ENCODE assay signal across 14 cellular contexts in the genomic region with DNA sequence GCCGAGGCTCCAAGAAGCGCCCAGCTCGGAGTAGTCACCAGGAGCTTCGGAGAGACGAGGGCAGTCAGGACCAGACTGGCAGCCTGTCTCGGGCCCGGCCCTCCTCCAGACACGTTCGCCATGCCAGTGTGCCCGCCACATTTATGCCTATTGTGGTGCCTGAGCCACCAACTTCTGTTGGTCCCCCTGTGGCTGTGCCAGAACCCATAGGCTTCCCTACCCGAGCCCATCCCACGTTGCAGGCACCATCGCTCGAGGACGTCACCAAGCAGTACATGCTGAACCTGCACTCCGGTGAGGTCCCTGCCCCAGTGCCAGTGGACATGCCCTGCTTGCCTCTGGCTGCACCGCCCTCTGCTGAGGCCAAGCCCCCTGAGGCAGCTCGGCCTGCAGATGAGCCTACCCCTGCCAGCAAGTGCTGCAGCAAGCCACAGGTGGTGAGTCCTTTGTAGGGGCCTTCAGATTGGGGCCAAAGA. TPM values are rescaled to one million over a fixed set of nuclear protein-coding genes. Genes with fewer than 3 reads are reported as not detected.
A peak's percentile ranks its signal among the peaks of the same experiment; 100 is the strongest.
DNase-seq lines count a peak whose midpoint lies in the region; ATAC-seq, FAIRE-seq and TF ChIP-seq lines count a peak whose summit lies in the region.
"Had no signal": no experiment of that assay in that cellular context is flagged by ENCODE, and none has a peak within 500 bp of the region (broad histone marks: within the 10 kb centered on the region; RNA-seq: fewer than 3 reads in every experiment).

No MANE protein-coding gene starts in this region.

- H3K79me2 ChIP-seq in Karpas-422 (ENCODE audit: low read length) = no peaks in the 10 kb centered on the region

- no peak for ATAC-seq in GM18517 (IDR thresholded peaks at IDR 0.05; ENCODE audit: unreplicated experiment)

- TF ChIP-seq CTCF in AG04449 (IDR thresholded peaks at IDR 0.05; ENCODE audit: insufficient read depth, low read length, missing control alignments) (no peak), astrocyte of the spinal cord (IDR thresholded peaks at IDR 0.05; ENCODE audit: low read depth, low read length) (no peak), kidney (IDR thresholded peaks at IDR 0.05; ENCODE audit: borderline replicate concordance, extremely low read depth, insufficient read depth) (no peak)

- in situ Hi-C loops in astrocyte of the spinal cord (cut with HindIII; ENCODE audit: low sequenced_read_pairs) = no loop called here

- POLR2A ChIA-PET in AG04449 (lab: Yijun Ruan, JAX) = no interaction called here

- H2AFZ ChIP-seq in Karpas-422 (ENCODE audit: low read length) = no peak overlapping the region

- DNase-seq in AG04449 (ENCODE audit: low read depth, low spot score) = no peak
- no peak for DNase-seq in astrocyte of the spinal cord (ENCODE audit: low read depth, low spot score)
- DNase-seq in kidney = peak; percentile 79
- DNase-seq in skeletal muscle cell (ENCODE audit: low read depth) = no peak
- DNase-seq in stimulated activated CD4-positive, alpha-beta T cell treated with anti-CD3 and anti-CD28 coated beads, Interleukin-4, amount 100 ng/mL, for 4 hours = no peak
- no peak for DNase-seq in Karpas-422
- DNase-seq in DMS114 treated with DMSO at 0.1 percent for 48 hours (lab: John Stamatoyannopoulos, UW; ENCODE audit: unreplicated experiment) = no peak
- DNase-seq: activated CD4-positive, alpha-beta T cell treated with anti-CD3 and anti-CD28 coated beads, Interleukin-2, amount 10 ng/mL, durations not matched to agents 7 days and 5 days; activated naive CD4-positive, alpha-beta T cell treated with anti-CD3 and anti-CD28 coated beads for 36 hours; AML-193; H7; islet precursor cell; NCI-H524 had no signal

- H3K36me3 ChIP-seq in kidney (ENCODE audit: control insufficient read depth in 1 of 2, insufficient read depth in 2 of 2, low read length in 2 of 2) (peaks cover under 1 to 20% of the 10 kb centered on the region in 2 donors), Karpas-422 (ENCODE audit: insufficient read depth, low read length) (no peaks in the 10 kb centered on the region)

- FAIRE-seq in kidney (lab: Jason Lieb, UNC) = no peak

- H3K9ac ChIP-seq in kidney (ENCODE audit: low read length in 2 of 2) (peak overlapping the region; percentile 11 to 86), Karpas-422 (ENCODE audit: low read length) (no peak overlapping the region)

- CTCF ChIA-PET in AG04449 (lab: Yijun Ruan, JAX) = interaction anchor here (1.5 to 28.8 kb wide), 5 partner anchors 9 to 40 kb away, joined by 4 to 605 read pairs (median 252); no protein-coding TSS in a partner anchor

- peak overlapping the region; percentile 81 for H3K4me3 ChIP-seq in AG04449 (ENCODE audit: low read depth, low read length)
- peak overlapping the region; percentile 40 for H3K4me3 ChIP-seq in astrocyte of the spinal cord (ENCODE audit: low read depth, low read length)
- H3K4me3 ChIP-seq in kidney (ENCODE audit: low read length in 2 of 2) = peak overlapping the region; percentile 53 to 79
- peak overlapping the region; percentile 39 for H3K4me3 ChIP-seq in skeletal muscle cell (ENCODE audit: low read depth, low read length)
- H3K4me3 ChIP-seq in Karpas-422 (ENCODE audit: low read length) = no peak overlapping the region

- intact Hi-C loops in kidney (cut with DNase I) = no loop called here

- H3K4me2 ChIP-seq in Karpas-422 (ENCODE audit: low read depth, low read length, poor library complexity, severe bottlenecking) = no peak overlapping the region

- peak overlapping the region; percentile 73 to 76 for H3K27ac ChIP-seq in kidney (ENCODE audit: low read depth in 2 of 2, low read length in 2 of 2)
- H3K27ac ChIP-seq in Karpas-422 (ENCODE audit: low read length) = no peak overlapping the region

- no peaks in the 10 kb centered on the region for H3K27me3 ChIP-seq in Karpas-422 (ENCODE audit: low read length)

- H3K9me3 ChIP-seq in kidney (ENCODE audit: control insufficient read depth in 1 of 2, low read length in 2 of 2) (no peaks in the 10 kb centered on the region), Karpas-422 (ENCODE audit: low read length) (no peaks in the 10 kb centered on the region)

- H3K4me1 ChIP-seq in kidney (ENCODE audit: control insufficient read depth in 1 of 2, insufficient read depth in 1 of 2, low read depth in 1 of 2, low read length in 2 of 2) = peaks cover 48 to 64% of the 10 kb centered on the region in 2 donors
- H3K4me1 ChIP-seq in Karpas-422 (ENCODE audit: low read length) = peaks cover 14% of the 10 kb centered on the region

- no peaks in the 10 kb centered on the region for H3K9me2 ChIP-seq in Karpas-422 (replicated peaks; ENCODE audit: insufficient read depth, low read length)

- H4K20me1 ChIP-seq in Karpas-422 (ENCODE audit: insufficient read depth, low read depth, low read length) = no peaks in the 10 kb centered on the region

RNA-seq across cellular contexts. Expression of a gene that starts 3.4 kb away (rescaled TPM):
- total RNA-seq in kidney = 68.2 TPM
- 36.6 TPM for polyA plus RNA-seq in kidney (ENCODE audit: insufficient read depth, low read depth, low replicate concordance)
- total RNA-seq in Karpas-422 (2014; rRNA removed; shearing (Covaris generic); ENCODE audit: low replicate concordance) = 0.11 TPM in 1 of 2 replicates, not detected in the other
- total RNA-seq: activated CD4-positive, alpha-beta T cell treated with anti-CD3 and anti-CD28 coated beads, Interleukin-2, amount 10 ng/mL, durations not matched to agents 7 days and 5 days had no signal

RNA-seq across cellular contexts. Expression of a gene that starts 39.3 kb away (rescaled TPM):
- 17.9 TPM for total RNA-seq in kidney
- 6.7 TPM for polyA plus RNA-seq in kidney (ENCODE audit: insufficient read depth, low read depth, low replicate concordance)
- total RNA-seq in Karpas-422 (2014; rRNA removed; shearing (Covaris generic); ENCODE audit: low replicate concordance) = not detected in 2 replicates
- total RNA-seq: activated CD4-positive, alpha-beta T cell treated with anti-CD3 and anti-CD28 coated beads, Interleukin-2, amount 10 ng/mL, durations not matched to agents 7 days and 5 days; activated naive CD4-positive, alpha-beta T cell treated with anti-CD3 and anti-CD28 coated beads for 36 hours had no signal

Comparison
In these comparisons a context has a peak if more than half of its experiments do, and no peak if none do; other contexts are left out.
1. RNA of a gene that starts 3.4 kb away (total RNA-seq): 68.2 TPM in kidney (single experiment); 0.11 TPM in Karpas-422; every median in the first group is over 10 times any median in the second.
2. RNA of a gene that starts 39.3 kb away (total RNA-seq): 17.9 TPM in kidney (single experiment); not detected in Karpas-422; every median in the first group is over 10 times any median in the second.